Comparison of ENCODE assay signal across 26 cellular contexts in the genomic region with DNA sequence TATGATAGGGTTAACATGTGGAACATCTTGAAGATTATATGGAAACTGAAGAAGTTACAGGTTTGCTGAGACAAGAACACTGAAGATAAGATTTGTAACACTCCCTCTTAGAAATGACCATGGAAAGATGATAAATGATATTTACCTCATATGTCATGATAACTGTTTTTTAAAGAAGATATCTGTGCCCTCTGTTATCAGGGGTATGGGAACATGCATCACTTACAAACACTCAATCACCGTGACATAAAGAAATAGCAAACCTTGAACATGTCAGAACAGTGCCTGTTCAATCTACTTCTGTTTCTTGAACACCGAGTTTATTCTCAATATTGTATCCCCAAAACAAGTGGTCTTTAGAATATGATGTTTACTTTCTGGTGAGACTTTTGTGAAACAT.
"Had no signal": no experiment of that assay in that cellular context is flagged by ENCODE, and none has a peak within 500 bp of the region (broad histone marks: within the 10 kb centered on the region; RNA-seq: fewer than 3 reads in every experiment).

No MANE protein-coding gene starts in this region.

- ATAC-seq: activated CD8-positive, alpha-beta T cell treated with anti-CD3 and anti-CD28 coated beads for 36 hours; activated T-cell treated with anti-CD3 and anti-CD28 coated beads, Interleukin-2, amount 50 U/mL, for 72 hours; activated T-helper 17 cell treated with anti-CD3 and anti-CD28 coated beads, Interleukin-2, amount 50 U/mL, for 72 hours had no signal

- DNase-seq: activated CD4-positive, alpha-beta T cell treated with anti-CD3 and anti-CD28 coated beads, Interleukin-2, amount 10 ng/mL, durations not matched to agents 24 days and 14 days; activated CD4-positive, alpha-beta T cell treated with anti-CD3 and anti-CD28 coated beads, Interleukin-2, amount 50 U/mL, for 4 hours; activated CD8-positive, alpha-beta T cell treated with anti-CD3 and anti-CD28 coated beads for 36 hours; activated effector memory CD4-positive, alpha-beta T cell treated with anti-CD3 and anti-CD28 coated beads, Interleukin-2, amount 50 U/mL, for 16 hours; activated naive CD4-positive, alpha-beta T cell; activated naive CD4-positive, alpha-beta T cell treated with anti-CD3 and anti-CD28 coated beads, Interleukin-2, amount 50 U/mL, for 16 hours; activated naive CD8-positive, alpha-beta T cell treated with anti-CD3 and anti-CD28 coated beads for 36 hours; activated T-cell treated with anti-CD3 and anti-CD28 coated beads, Interleukin-2, amount 50 U/mL, for 1 hour; activated T-cell treated with anti-CD3 and anti-CD28 coated beads, Interleukin-2, amount 50 U/mL, for 72 hours; amniotic stem cell; aorta; brain microvascular endothelial cell; central memory CD4-positive, alpha-beta T cell; MG63; MV-4-11; NCI-H1092; NCI-H1436 treated with DMSO at 0.1 percent for 48 hours; NCI-H1694 treated with DMSO at 0.1 percent for 48 hours; NCI-H2029; NCI-H345; NCI-H524 treated with DMSO at 0.1 percent for 48 hours; Right ventricle myocardium superior had no signal

- H3K4me3 ChIP-seq: MG63 had no signal

- H3K27me3 ChIP-seq: brain microvascular endothelial cell, MG63 had no signal

- H3K4me2 ChIP-seq: KMS-11 had no signal

- H3K27ac Mint-ChIP-seq: activated CD4-positive, alpha-beta T cell treated with anti-CD3 and anti-CD28 coated beads, Interleukin-2, amount 10 ng/mL, durations not matched to agents 24 days and 14 days; activated CD8-positive, alpha-beta T cell treated with anti-CD3 and anti-CD28 coated beads for 36 hours; activated naive CD8-positive, alpha-beta T cell treated with anti-CD3 and anti-CD28 coated beads for 36 hours; activated T-cell treated with anti-CD3 and anti-CD28 coated beads, Interleukin-2, amount 50 U/mL, for 72 hours; activated T-helper 17 cell treated with anti-CD3 and anti-CD28 coated beads, Interleukin-2, amount 50 U/mL, for 72 hours; T-helper 1 cell treated with Interleukin-12 subunit alpha and Interleukin-12 subunit beta and Interleukin-4 antibody, amounts not matched to agents 30 μg/mL and 1 μg/mL, for 36 hours; T-helper 2 cell treated with Interferon-gamma antibody and Interleukin-4, amounts not matched to agents 5 μg/mL and 100 μg/mL, for 36 hours had no signal

- H3K9me3 ChIP-seq: MG63 had no signal

- H3K4me1 Mint-ChIP-seq: activated CD4-positive, alpha-beta T cell treated with anti-CD3 and anti-CD28 coated beads, Interleukin-2, amount 10 ng/mL, durations not matched to agents 24 days and 14 days; activated naive CD8-positive, alpha-beta T cell treated with anti-CD3 and anti-CD28 coated beads for 36 hours; activated T-helper 17 cell treated with anti-CD3 and anti-CD28 coated beads, Interleukin-2, amount 50 U/mL, for 72 hours had no signal

- H3K36me3 Mint-ChIP-seq: activated naive CD8-positive, alpha-beta T cell treated with anti-CD3 and anti-CD28 coated beads for 36 hours had no signal

- H3K27ac ChIP-seq: brain microvascular endothelial cell, KMS-11 had no signal

- H3K36me3 ChIP-seq: brain microvascular endothelial cell, MG63 had no signal

- H3K27me3 Mint-ChIP-seq: activated CD4-positive, alpha-beta T cell treated with anti-CD3 and anti-CD28 coated beads, Interleukin-2, amount 10 ng/mL, durations not matched to agents 24 days and 14 days; activated CD8-positive, alpha-beta T cell treated with anti-CD3 and anti-CD28 coated beads for 36 hours; activated naive CD8-positive, alpha-beta T cell treated with anti-CD3 and anti-CD28 coated beads for 36 hours; activated T-helper 17 cell treated with anti-CD3 and anti-CD28 coated beads, Interleukin-2, amount 50 U/mL, for 72 hours had no signal

- H3K9ac ChIP-seq: KMS-11 had no signal

- H3K4me3 Mint-ChIP-seq: activated CD4-positive, alpha-beta T cell treated with anti-CD3 and anti-CD28 coated beads, Interleukin-2, amount 10 ng/mL, durations not matched to agents 24 days and 14 days; activated CD8-positive, alpha-beta T cell treated with anti-CD3 and anti-CD28 coated beads for 36 hours; activated naive CD8-positive, alpha-beta T cell treated with anti-CD3 and anti-CD28 coated beads for 36 hours; activated T-cell treated with anti-CD3 and anti-CD28 coated beads, Interleukin-2, amount 50 U/mL, for 72 hours; activated T-helper 17 cell treated with anti-CD3 and anti-CD28 coated beads, Interleukin-2, amount 50 U/mL, for 72 hours; T-helper 1 cell treated with Interleukin-12 subunit alpha and Interleukin-12 subunit beta and Interleukin-4 antibody, amounts not matched to agents 30 μg/mL and 1 μg/mL, for 36 hours; T-helper 2 cell treated with Interferon-gamma antibody and Interleukin-4, amounts not matched to agents 5 μg/mL and 100 μg/mL, for 36 hours had no signal
